9 cellular contexts compared by ENCODE assay signal in the genomic region with DNA sequence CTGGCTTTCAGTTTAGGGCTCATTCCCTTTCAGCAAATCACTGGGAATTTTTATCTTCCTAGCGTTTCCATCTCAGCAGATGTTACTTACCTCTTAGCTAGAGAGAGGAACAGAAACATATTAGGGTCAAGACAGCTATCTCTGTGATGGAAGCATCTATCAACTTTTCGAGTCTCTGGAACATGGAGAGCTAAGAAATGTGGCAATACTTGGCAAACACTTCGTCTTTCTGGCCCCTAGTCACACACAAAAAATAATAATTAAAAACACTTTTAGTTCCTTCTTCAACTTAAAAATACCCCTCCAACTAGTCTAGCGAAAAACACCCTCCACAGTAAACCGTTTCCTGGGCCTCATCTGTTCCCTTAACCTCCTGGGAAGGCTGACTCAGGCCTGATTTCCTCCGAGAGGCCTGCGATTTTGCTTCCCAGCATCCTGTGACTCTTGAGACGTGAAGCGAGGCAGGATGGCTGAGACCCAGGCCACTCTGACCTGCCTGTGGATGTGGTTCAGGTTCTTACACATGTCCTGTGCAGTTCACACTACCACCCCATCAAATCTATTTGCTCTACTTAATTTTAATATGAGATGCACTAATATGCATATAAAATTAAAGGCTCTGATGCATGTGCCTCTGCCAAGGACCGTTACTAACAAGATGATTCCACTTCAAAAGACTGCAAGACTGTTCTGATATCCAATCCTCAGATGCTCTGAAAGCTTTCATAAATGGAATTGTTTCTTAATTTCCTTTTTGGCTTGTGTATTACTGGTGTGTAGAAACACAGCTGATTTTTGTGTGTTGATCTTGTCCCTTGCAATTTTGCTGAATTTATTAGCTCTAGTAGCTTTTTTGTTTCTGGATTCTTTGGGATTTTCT. TPM values are rescaled to one million over a fixed set of nuclear protein-coding genes. Genes with fewer than 3 reads are reported as not detected.
A peak's percentile ranks its signal among the peaks of the same experiment; 100 is the strongest.
DNase-seq lines count a peak whose midpoint lies in the region; ATAC-seq and TF ChIP-seq lines count a peak whose summit lies in the region.
"Had no signal": no experiment of that assay in that cellular context is flagged by ENCODE, and none has a peak within 500 bp of the region (broad histone marks: within the 10 kb centered on the region; RNA-seq: fewer than 3 reads in every experiment).

No MANE protein-coding gene starts in this region.

- peaks cover 3% of the 10 kb centered on the region for H3K9me3 Mint-ChIP-seq in nephron

- TF ChIP-seq POLR2A in esophagus squamous epithelium (IDR thresholded peaks at IDR 0.05) (no peak), body of pancreas (IDR thresholded peaks at IDR 0.05) (no peak)

- H3K9me3 ChIP-seq in esophagus squamous epithelium (no peaks in the 10 kb centered on the region), body of pancreas (no peaks in the 10 kb centered on the region)

- DNase-seq in Right ventricle myocardium superior (no peak), cardiac septum (ENCODE audit: low spot score) (no peak), esophagus squamous epithelium (lab: John Stamatoyannopoulos, UW) (no peak), OCI-M1 (lab: John Stamatoyannopoulos, UW) (no peak), NAMALWA (ENCODE audit: low spot score) (no peak), body of pancreas (no peak)
- no peak for DNase-seq in activated CD4-positive, CD25-positive, alpha-beta regulatory T cell treated with anti-CD3 and anti-CD28 coated beads, Interleukin-2, amount 50 U/mL, for 72 hours
- DNase-seq: activated effector memory CD4-positive, alpha-beta T cell treated with Interleukin-2 at 50 U/mL for 16 hours had no signal

- H3K27me3 ChIP-seq in esophagus squamous epithelium, result peaks cover 0 to 38% (median 6%) of the 10 kb centered on the region in 4 donors
- H3K27me3 ChIP-seq in body of pancreas, result no peaks in the 10 kb centered on the region

- H3K36me3 ChIP-seq in esophagus squamous epithelium (no peaks in the 10 kb centered on the region), body of pancreas (replicated peaks in 1 of 2; ENCODE audit: insufficient read depth in 1 of 2, low read depth in 2 of 2) (no peaks in the 10 kb centered on the region)

- peak; percentile 21 for ATAC-seq in Right ventricle myocardium superior (ENCODE audit: poor library complexity)
- ATAC-seq in body of pancreas, result no peak

- peaks cover 70% of the 10 kb centered on the region for H3K27me3 Mint-ChIP-seq in nephron (ENCODE audit: low read depth)

- peak overlapping the region in 2 of 3 experiments; percentile 29 to 59 for H3K27ac Mint-ChIP-seq in nephron

- H3K36me3 Mint-ChIP-seq in nephron (ENCODE audit: low read depth), result no peaks in the 10 kb centered on the region

- TF ChIP-seq CTCF in esophagus squamous epithelium (IDR thresholded peaks at IDR 0.05) (no peak), nephron (IDR thresholded peaks at IDR 0.05; ENCODE audit: unreplicated experiment in 3 of 3) (no peak), body of pancreas (IDR thresholded peaks at IDR 0.05) (no peak)

- H3K4me1 ChIP-seq in esophagus squamous epithelium (peaks cover 21 to 73% (median 44%) of the 10 kb centered on the region in 3 donors), body of pancreas (peaks cover 17% of the 10 kb centered on the region)

- intact Hi-C loops in Right ventricle myocardium superior (cut with DNase I) (no loop called here), cardiac septum (cut with DNase I) (no loop called here), esophagus squamous epithelium (cut with DNase I) (no loop called here), body of pancreas (cut with DNase I) (no loop called here)

- H3K27ac ChIP-seq in esophagus squamous epithelium (peak overlapping the region in 3 of 4 donors; percentile 78 to 96 (median 92)), body of pancreas (peak overlapping the region in 1 of 4 donors; percentile 52)

- WGBS in esophagus squamous epithelium, 2 donors, result 54 to 59% methylated on average over 10 of the region's 10 CpGs
- WGBS in body of pancreas, 2 donors, result 76 to 78% methylated on average over 10 of the region's 10 CpGs

- H3K4me3 Mint-ChIP-seq in nephron, result peak overlapping the region; percentile 45 to 74 (median 71)

- no peak overlapping the region for H3K4me3 ChIP-seq in esophagus squamous epithelium
- no peak overlapping the region for H3K4me3 ChIP-seq in body of pancreas

- peaks cover 63% of the 10 kb centered on the region for H3K4me1 Mint-ChIP-seq in nephron

RNA-seq across cellular contexts. Expression of gene NAV1, which starts 3.5 kb away (rescaled TPM):
- total RNA-seq in Right ventricle myocardium superior (66.6 TPM), cardiac septum (86.6 TPM), esophagus squamous epithelium (10 to 100 TPM; 18.1 to 25.5 (median 21.0) TPM), body of pancreas (10 to 100 TPM; 11.5 to 13.7 TPM)

RNA-seq across cellular contexts. Expression of gene CSRP1, which starts 35.5 kb away (rescaled TPM):
- total RNA-seq in Right ventricle myocardium superior (53.1 TPM), cardiac septum (71.7 TPM), esophagus squamous epithelium (1,000 to 10,000 TPM in 1 of 4 donors, 100 to 1,000 TPM in 3; 243 to 1,044 (median 363) TPM), body of pancreas (100 to 1,000 TPM; 127 to 245 TPM)
